In genomic region chr10:123786896-123787295, GRCh38 we compare ENCODE assay signal across 19 cellular contexts.
"Had no signal": no experiment of that assay in that cellular context is flagged by ENCODE, and none has a peak within 500 bp of the region (broad histone marks: within the 10 kb centered on the region; RNA-seq: fewer than 3 reads in every experiment).

No MANE protein-coding gene starts in this region.

- H3K9me3 ChIP-seq: lower lobe of right lung, psoas muscle, sigmoid colon, thyroid gland had no signal

- H3K4me1 Mint-ChIP-seq: memory B cell; natural killer cell; stimulated activated effector memory CD8-positive, alpha-beta T cell treated with anti-CD3 and anti-CD28 coated beads, Interleukin-12 subunit alpha, Interleukin-12 subunit beta, amount 100 ng/mL, for 72 hours had no signal

- H3K27ac ChIP-seq: esophagus squamous epithelium, lower lobe of right lung, psoas muscle, stomach, thyroid gland had no signal

- H3K27ac Mint-ChIP-seq: dendritic cell treated with granulocyte-macrophage colony-stimulating factor and Interleukin-4, amounts not matched to agents 40 ng/mL and 50 ng/mL, for 4 days; memory B cell; natural killer cell; stimulated activated effector memory CD8-positive, alpha-beta T cell treated with anti-CD3 and anti-CD28 coated beads, Interleukin-12 subunit alpha, Interleukin-12 subunit beta, amount 100 ng/mL, for 72 hours had no signal

- DNase-seq: effector memory CD4-positive, alpha-beta T cell; esophagus squamous epithelium; foreskin melanocyte; left ventricle myocardium superior; lower lobe of right lung; natural killer cell; posterior cingulate gyrus; psoas muscle; right cardiac atrium; sigmoid colon; stimulated activated CD4-positive, alpha-beta T cell treated with anti-CD3 and anti-CD28 coated beads, Interleukin-2, amount 100 ng/mL, for 24 hours; stimulated activated CD4-positive, alpha-beta T cell treated with anti-CD3 and anti-CD28 coated beads, Interleukin-4, amount 100 ng/mL, for 24 hours; stimulated activated naive CD4-positive, alpha-beta T cell treated with Interleukin-2 at 50 U/mL for 16 hours; stomach; thyroid gland; trophoblast cell had no signal

- H3K4me3 Mint-ChIP-seq: dendritic cell treated with granulocyte-macrophage colony-stimulating factor and Interleukin-4, amounts not matched to agents 40 ng/mL and 50 ng/mL, for 4 days; memory B cell; natural killer cell; stimulated activated effector memory CD8-positive, alpha-beta T cell treated with anti-CD3 and anti-CD28 coated beads, Interleukin-12 subunit alpha, Interleukin-12 subunit beta, amount 100 ng/mL, for 72 hours had no signal

- H3K4me1 ChIP-seq: lower lobe of right lung, psoas muscle, stomach had no signal

- H3K4me3 ChIP-seq: esophagus squamous epithelium, lower lobe of right lung, psoas muscle, sigmoid colon, stomach, thyroid gland had no signal

- H3K9me3 Mint-ChIP-seq: natural killer cell; stimulated activated effector memory CD8-positive, alpha-beta T cell treated with anti-CD3 and anti-CD28 coated beads, Interleukin-12 subunit alpha, Interleukin-12 subunit beta, amount 100 ng/mL, for 72 hours had no signal

- H3K27me3 ChIP-seq: sigmoid colon, thyroid gland had no signal

- H3K36me3 Mint-ChIP-seq: memory B cell; natural killer cell; stimulated activated effector memory CD8-positive, alpha-beta T cell treated with anti-CD3 and anti-CD28 coated beads, Interleukin-12 subunit alpha, Interleukin-12 subunit beta, amount 100 ng/mL, for 72 hours had no signal

- H3K36me3 ChIP-seq: esophagus squamous epithelium, lower lobe of right lung, thyroid gland had no signal

- ATAC-seq: left ventricle myocardium superior; lower lobe of right lung; natural killer cell; psoas muscle; right cardiac atrium; stimulated activated effector memory CD8-positive, alpha-beta T cell treated with anti-CD3 and anti-CD28 coated beads, Interleukin-12 subunit alpha, Interleukin-12 subunit beta, amount 100 ng/mL, for 72 hours had no signal
